Comparison of ENCODE assay signal across 1 cellular context in genomic region chr10:97506214-97506991, GRCh38.
A peak's percentile ranks its signal among the peaks of the same experiment; 100 is the strongest.
TF ChIP-seq lines count a peak whose summit lies in the region.

No MANE protein-coding gene starts in this region.

TF ChIP-seq in GM12878, 131 proteins besides CTCF, POLR2A, EP300 and RAD21:
- TF ChIP-seq KDM1A (IDR thresholded peaks at IDR 0.05; ENCODE audit: borderline replicate concordance) (no peak), MAX (IDR thresholded peaks at IDR 0.05; ENCODE audit: low read depth, low read length) (no peak), CBX3 (IDR thresholded peaks at IDR 0.05; ENCODE audit: borderline replicate concordance, low read depth) (no peak), RFX5 (IDR thresholded peaks at IDR 0.05; ENCODE audit: low read depth, low read length) (no peak), IKZF2 (IDR thresholded peaks at IDR 0.05) (peak in 1 of 2 experiments; percentile 34; a peak in 1 of 4 replicates), SPI1 (IDR thresholded peaks at IDR 0.05; ENCODE audit: borderline replicate concordance, insufficient read depth, low read depth, low read length) (peak; percentile 67; the same call in 1 of the 2 replicates), PRDM15 (CRISPR knock-in tag; IDR thresholded peaks at IDR 0.05) (no peak), CEBPB (IDR thresholded peaks at IDR 0.05; ENCODE audit: borderline replicate concordance in 1 of 2, low read depth in 2 of 2, low read length in 2 of 2) (no peak), REST (IDR thresholded peaks at IDR 0.05; ENCODE audit: low read depth, low read length) (no peak), ZNF384 (IDR thresholded peaks at IDR 0.05; ENCODE audit: borderline replicate concordance, low read depth, low read length) (0 out of 2 replicates have a peak, but pooled peaks have one; percentile 52), JUNB (IDR thresholded peaks at IDR 0.05) (peak; percentile 26; the same call in 1 of the 2 replicates)
